25 cellular contexts compared by ENCODE assay signal in the genomic region with DNA sequence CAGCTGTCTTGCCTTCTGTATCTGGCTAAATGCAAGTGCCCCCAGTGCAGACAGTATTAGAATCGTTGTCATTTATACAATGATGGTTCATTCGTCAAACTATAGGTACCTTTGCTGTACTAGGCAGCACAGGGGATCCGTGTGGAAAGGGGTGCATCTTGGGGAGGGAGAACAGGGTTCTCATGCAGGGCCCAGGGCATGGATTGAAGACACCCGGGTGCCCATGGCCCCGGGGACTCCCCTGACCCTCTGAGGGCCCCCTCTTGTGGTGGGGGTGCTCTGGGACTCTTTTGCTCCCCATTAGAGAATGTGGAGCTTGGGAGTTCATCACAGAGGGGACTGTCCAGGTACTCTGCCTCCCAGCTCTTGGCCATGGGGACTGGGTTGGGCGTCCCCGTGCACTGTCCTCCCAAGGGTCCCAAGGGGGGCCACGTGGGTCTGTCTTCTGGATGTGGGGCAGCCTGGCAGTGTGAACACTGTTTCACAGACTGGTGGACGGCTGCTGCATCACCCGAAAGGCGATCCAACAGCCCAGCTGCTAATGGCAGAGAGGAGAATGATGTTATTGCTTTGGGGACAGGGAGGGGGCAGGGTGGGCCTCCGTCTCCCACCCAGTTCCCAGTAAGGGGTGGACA.
"Had no signal": no experiment of that assay in that cellular context is flagged by ENCODE, and none has a peak within 500 bp of the region (broad histone marks: within the 10 kb centered on the region; RNA-seq: fewer than 3 reads in every experiment).

No MANE protein-coding gene starts in this region.

- H3K4me1 Mint-ChIP-seq: activated CD4-positive, alpha-beta T cell treated with anti-CD3 and anti-CD28 coated beads, Interleukin-2, amount 10 ng/mL, durations not matched to agents 7 days and 5 days; activated CD8-positive, alpha-beta memory T cell treated with anti-CD3 and anti-CD28 coated beads, Interleukin-2, amount 10 ng/mL, durations not matched to agents 7 days and 5 days had no signal

- DNase-seq: activated CD4-positive, alpha-beta T cell treated with anti-CD3 and anti-CD28 coated beads, Interleukin-2, amount 10 ng/mL, durations not matched to agents 7 days and 5 days; activated CD4-positive, CD25-positive, alpha-beta regulatory T cell treated with anti-CD3 and anti-CD28 coated beads, Interleukin-2, amount 50 U/mL, for 72 hours; activated CD8-positive, alpha-beta memory T cell treated with anti-CD3 and anti-CD28 coated beads, Interleukin-2, amount 10 ng/mL, durations not matched to agents 7 days and 5 days; activated CD8-positive, alpha-beta T cell treated with anti-CD3 and anti-CD28 coated beads for 36 hours; activated gamma-delta T cell; activated naive CD4-positive, alpha-beta T cell treated with anti-CD3 and anti-CD28 coated beads, Interleukin-2, amount 50 U/mL, for 16 hours; activated naive CD8-positive, alpha-beta T cell treated with anti-CD3 and anti-CD28 coated beads, Interleukin-2, amount 50 U/mL, for 24 hours; activated T-cell treated with anti-CD3 and anti-CD28 coated beads for 4 hours; body of pancreas; caudate nucleus; effector memory CD4-positive, alpha-beta T cell; foreskin melanocyte; hippocampal formation; mesendoderm; naive B cell; occipital lobe; stimulated activated CD4-positive, alpha-beta T cell treated with anti-CD3 and anti-CD28 coated beads, Interleukin-1b, Interleukin-23, amount 100 ng/mL, for 48 hours; stomach; T-cell; transverse colon had no signal

- H3K9me3 ChIP-seq: body of pancreas, stomach, suprapubic skin, transverse colon had no signal

- H3K9me3 Mint-ChIP-seq: activated CD4-positive, alpha-beta T cell treated with anti-CD3 and anti-CD28 coated beads, Interleukin-2, amount 10 ng/mL, durations not matched to agents 7 days and 5 days; activated CD8-positive, alpha-beta T cell treated with anti-CD3 and anti-CD28 coated beads for 36 hours; activated naive CD8-positive, alpha-beta T cell treated with anti-CD3 and anti-CD28 coated beads, Interleukin-2, amount 50 U/mL, for 24 hours; T-cell; T-helper 2 cell treated with Interferon-gamma antibody and Interleukin-4, amounts not matched to agents 5 μg/mL and 100 μg/mL, for 36 hours had no signal

- FAIRE-seq: colon, urothelium cell line had no signal

- H3K27ac ChIP-seq: body of pancreas, stomach, suprapubic skin, transverse colon, VCaP had no signal

- H3K36me3 Mint-ChIP-seq: activated CD8-positive, alpha-beta memory T cell treated with anti-CD3 and anti-CD28 coated beads, Interleukin-2, amount 10 ng/mL, durations not matched to agents 7 days and 5 days; naive B cell; T-cell had no signal

- H3K36me3 ChIP-seq: stomach, suprapubic skin, transverse colon had no signal

- H3K27me3 Mint-ChIP-seq: activated CD4-positive, alpha-beta T cell treated with anti-CD3 and anti-CD28 coated beads, Interleukin-2, amount 10 ng/mL, durations not matched to agents 7 days and 5 days had no signal

- H3K27ac Mint-ChIP-seq: activated CD4-positive, alpha-beta T cell treated with anti-CD3 and anti-CD28 coated beads, Interleukin-2, amount 10 ng/mL, durations not matched to agents 7 days and 5 days; activated CD8-positive, alpha-beta memory T cell treated with anti-CD3 and anti-CD28 coated beads, Interleukin-2, amount 10 ng/mL, durations not matched to agents 7 days and 5 days; activated CD8-positive, alpha-beta T cell treated with anti-CD3 and anti-CD28 coated beads for 36 hours; activated naive CD8-positive, alpha-beta T cell treated with anti-CD3 and anti-CD28 coated beads, Interleukin-2, amount 50 U/mL, for 24 hours; T-cell; T-helper 2 cell treated with Interferon-gamma antibody and Interleukin-4, amounts not matched to agents 5 μg/mL and 100 μg/mL, for 36 hours had no signal

- H3K27me3 ChIP-seq: body of pancreas, suprapubic skin had no signal

- H3K4me3 ChIP-seq: body of pancreas, stomach, suprapubic skin, transverse colon had no signal

- H3K4me3 Mint-ChIP-seq: activated CD4-positive, alpha-beta T cell treated with anti-CD3 and anti-CD28 coated beads, Interleukin-2, amount 10 ng/mL, durations not matched to agents 7 days and 5 days; activated CD8-positive, alpha-beta memory T cell treated with anti-CD3 and anti-CD28 coated beads, Interleukin-2, amount 10 ng/mL, durations not matched to agents 7 days and 5 days; activated CD8-positive, alpha-beta T cell treated with anti-CD3 and anti-CD28 coated beads for 36 hours; activated naive CD8-positive, alpha-beta T cell treated with anti-CD3 and anti-CD28 coated beads, Interleukin-2, amount 50 U/mL, for 24 hours; T-cell; T-helper 2 cell treated with Interferon-gamma antibody and Interleukin-4, amounts not matched to agents 5 μg/mL and 100 μg/mL, for 36 hours had no signal

- ATAC-seq: activated CD8-positive, alpha-beta memory T cell treated with anti-CD3 and anti-CD28 coated beads, Interleukin-2, amount 10 ng/mL, durations not matched to agents 7 days and 5 days; activated CD8-positive, alpha-beta T cell treated with anti-CD3 and anti-CD28 coated beads for 36 hours; activated naive CD8-positive, alpha-beta T cell treated with anti-CD3 and anti-CD28 coated beads, Interleukin-2, amount 50 U/mL, for 24 hours; body of pancreas; T-cell had no signal
